ENCODE assay signal across 8 cellular contexts in the genomic region with DNA sequence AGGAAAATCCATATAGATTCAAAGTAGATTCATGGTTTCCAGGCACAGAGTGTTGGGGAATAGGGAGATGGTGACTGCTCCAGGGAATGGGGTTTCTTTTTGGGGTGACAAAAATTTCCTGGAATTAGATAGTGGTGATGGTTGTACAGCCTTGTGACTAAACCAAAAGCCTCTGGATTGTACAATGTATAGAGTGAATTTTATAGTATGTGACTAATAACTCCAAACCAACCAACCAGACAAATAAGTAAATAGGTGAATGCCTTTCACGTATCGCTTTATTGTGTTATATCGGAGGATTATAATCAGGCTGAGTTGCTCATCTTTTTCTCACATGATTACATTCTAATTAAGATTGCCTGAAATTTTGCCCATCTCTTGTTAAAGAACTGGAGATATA. TPM values are rescaled to one million over a fixed set of nuclear protein-coding genes. Genes with fewer than 3 reads are reported as not detected.
"Had no signal": no experiment of that assay in that cellular context is flagged by ENCODE, and none has a peak within 500 bp of the region (broad histone marks: within the 10 kb centered on the region; RNA-seq: fewer than 3 reads in every experiment).

No MANE protein-coding gene starts in this region.

- H3K4me3 ChIP-seq: GM23248 had no signal

- H2AFZ ChIP-seq: GM23248 had no signal

- FAIRE-seq: HepG2 had no signal

- ATAC-seq: HepG2 had no signal

- H3K9ac ChIP-seq: GM23248 had no signal

- H3K27ac ChIP-seq: GM23248, HL-60 had no signal

- DNase-seq: GM23248, GOT3, H9, HCEC 1CT had no signal

RNA-seq across cellular contexts. Expression of a gene that starts 52.8 kb away (rescaled TPM):
- total RNA-seq: GM23248, H4, HepG2 had no signal
- polyA plus RNA-seq: GM23248, IgD-negative memory B cell had no signal
